In the genomic region with DNA sequence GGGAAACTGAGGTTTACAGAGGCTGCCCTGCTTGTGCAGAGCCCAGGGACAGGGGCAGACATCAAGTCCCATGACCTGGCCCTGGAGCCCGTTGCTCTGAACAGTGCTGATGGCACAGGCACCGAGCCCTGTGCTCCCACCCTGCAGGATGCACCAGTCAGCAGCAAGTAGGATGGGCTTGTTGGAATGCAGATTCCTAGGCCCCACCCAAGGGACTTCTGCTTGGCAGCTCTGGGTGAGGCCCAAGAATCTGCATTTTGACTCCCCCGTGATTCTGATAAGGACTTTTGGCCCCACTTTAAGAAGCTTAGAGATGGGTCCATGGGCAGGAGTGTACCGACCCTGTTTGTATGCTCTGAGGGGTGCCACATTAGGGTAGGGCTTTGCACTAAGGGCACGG, we compare ENCODE assay signal across 11 cellular contexts. TPM values are rescaled to one million over a fixed set of nuclear protein-coding genes. Genes with fewer than 3 reads are reported as not detected.
A peak's percentile ranks its signal among the peaks of the same experiment; 100 is the strongest.
DNase-seq lines count a peak whose midpoint lies in the region; TF ChIP-seq lines count a peak whose summit lies in the region.
"Had no signal": no experiment of that assay in that cellular context is flagged by ENCODE, and none has a peak within 500 bp of the region (broad histone marks: within the 10 kb centered on the region; RNA-seq: fewer than 3 reads in every experiment).

No MANE protein-coding gene starts in this region.

- H3K36me3 ChIP-seq in BLaER1 (peaks cover 87% of the 10 kb centered on the region), neutrophil (peaks cover 90% of the 10 kb centered on the region)

- H3K4me2 ChIP-seq in BLaER1 = peak overlapping the region; percentile 65

- DNase-seq in HL-60 (ENCODE audit: low read depth in 1 of 2, low spot score in 1 of 2) (no peak), chondrocyte (ENCODE audit: low spot score) (no peak), NCI-H187 (lab: John Stamatoyannopoulos, UW) (no peak), NCI-H345 treated with DMSO at 0.1 percent for 48 hours (lab: John Stamatoyannopoulos, UW; ENCODE audit: unreplicated experiment) (no peak), DMS79 treated with DMSO at 0.1 percent for 48 hours (lab: John Stamatoyannopoulos, UW) (no peak), HT-29 (ENCODE audit: low spot score) (no peak)
- DNase-seq: COR-L47, NCI-H1092 had no signal

- peak overlapping the region; percentile 58 for H3K27ac Mint-ChIP-seq in chondrocyte (ENCODE audit: unreplicated experiment)

- peak overlapping the region; percentile 21; the same call in 1 of the 2 replicates for H3K9ac ChIP-seq in BLaER1

- H3K27me3 ChIP-seq in BLaER1 (no peaks in the 10 kb centered on the region), HL-60 (ENCODE audit: insufficient read depth, poor library complexity, severe bottlenecking) (no peaks in the 10 kb centered on the region), neutrophil (no peaks in the 10 kb centered on the region)

- no peak overlapping the region for H3K4me3 Mint-ChIP-seq in chondrocyte (ENCODE audit: unreplicated experiment)

- H3K27ac ChIP-seq in BLaER1 (peak overlapping the region; percentile 78), HL-60 (replicated peaks) (peak overlapping the region; percentile 69), neutrophil (peak overlapping the region; percentile 93)
- H3K27ac ChIP-seq: epithelial cell of prostate had no signal

- no peaks in the 10 kb centered on the region for H3K9me3 Mint-ChIP-seq in chondrocyte (ENCODE audit: low read depth)

- H3K4me1 Mint-ChIP-seq in chondrocyte (ENCODE audit: low read depth) = peaks cover 73% of the 10 kb centered on the region

- H3K27me3 Mint-ChIP-seq in chondrocyte (ENCODE audit: low read depth) = no peaks in the 10 kb centered on the region

- peaks cover 41% of the 10 kb centered on the region for H3K36me3 Mint-ChIP-seq in chondrocyte (ENCODE audit: low read depth)

- no peak overlapping the region for H3K4me3 ChIP-seq in BLaER1
- no peak overlapping the region for H3K4me3 ChIP-seq in HL-60 (replicated peaks; ENCODE audit: insufficient read depth, low read length)
- H3K4me3 ChIP-seq in neutrophil (ENCODE audit: low read depth in 1 of 2, low read length in 1 of 2) = peak overlapping the region in 1 of 2 experiments; percentile 24

- peaks cover 16% of the 10 kb centered on the region for H4K20me1 ChIP-seq in BLaER1

- H3K9me3 ChIP-seq in BLaER1 = no peaks in the 10 kb centered on the region
- no peaks in the 10 kb centered on the region for H3K9me3 ChIP-seq in neutrophil

- H3K4me1 ChIP-seq in BLaER1 = peaks cover 79% of the 10 kb centered on the region
- peaks cover 96 to 97% of the 10 kb centered on the region in 2 experiments for H3K4me1 ChIP-seq in neutrophil (ENCODE audit: control insufficient read depth in 1 of 2, insufficient read depth in 1 of 2, low read depth in 1 of 2, low read length in 1 of 2)

- no peak for TF ChIP-seq CTCF in HL-60 (IDR thresholded peaks at IDR 0.05; ENCODE audit: insufficient read depth, low read length)
- TF ChIP-seq CTCF in chondrocyte (IDR thresholded peaks at IDR 0.05) = no peak
- TF ChIP-seq CTCF in neutrophil (IDR thresholded peaks at IDR 0.05) = no peak

RNA-seq across cellular contexts. Expression of a gene that starts 23.3 kb away (rescaled TPM):
- total RNA-seq in chondrocyte = 444 to 599 TPM (median 593 TPM) in 3 replicates
- total RNA-seq in HT-29 (2014; rRNA removed; shearing (Covaris generic)) = 266 and 279 TPM in 2 replicates

RNA-seq across cellular contexts. Expression of a gene that starts 39.6 kb away (rescaled TPM):
- total RNA-seq in chondrocyte = 916 to 959 TPM (median 937 TPM) in 3 replicates
- total RNA-seq in HT-29 (2014; rRNA removed; shearing (Covaris generic)) = 2,011 and 2,221 TPM in 2 replicates
